ENCODE assay signal across 11 cellular contexts in the genomic region with DNA sequence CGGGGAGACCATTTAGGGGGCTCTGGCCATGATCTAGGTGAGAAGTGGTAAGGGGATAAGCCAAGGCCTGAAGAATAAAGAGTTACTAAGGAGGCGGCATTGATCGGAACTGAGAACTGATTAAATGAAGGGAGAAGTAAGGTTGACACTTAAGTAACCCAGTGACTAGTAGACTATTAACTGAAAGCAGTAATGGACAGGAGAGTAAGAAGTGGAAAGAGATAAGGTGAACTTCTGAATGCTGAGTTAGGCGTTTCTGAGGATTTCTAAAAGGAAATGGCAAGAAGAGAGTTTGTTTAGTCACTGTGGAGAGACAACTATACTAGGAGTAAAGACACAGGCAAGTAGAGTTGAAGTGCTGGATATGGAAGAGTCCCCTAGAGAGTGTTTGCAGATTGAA. TPM values are rescaled to one million over a fixed set of nuclear protein-coding genes. Genes with fewer than 3 reads are reported as not detected.
DNase-seq lines count a peak whose midpoint lies in the region; ATAC-seq, FAIRE-seq and TF ChIP-seq lines count a peak whose summit lies in the region.
"Had no signal": no experiment of that assay in that cellular context is flagged by ENCODE, and none has a peak within 500 bp of the region (broad histone marks: within the 10 kb centered on the region; RNA-seq: fewer than 3 reads in every experiment).

No MANE protein-coding gene starts in this region.

- H3K27ac Mint-ChIP-seq in Calu3 (ENCODE audit: unreplicated experiment) (no peak overlapping the region), nephron progenitor cell (peak overlapping the region; percentile 13)

- no peaks in the 10 kb centered on the region for H3K9me2 ChIP-seq in Karpas-422 (replicated peaks; ENCODE audit: insufficient read depth, low read length)

- no peak for TF ChIP-seq RAD21 in GM12878 (IDR thresholded peaks at IDR 0.05; ENCODE audit: insufficient read depth, low read depth, low read length)

- peak overlapping the region; percentile 86 for H3K9ac ChIP-seq in Karpas-422 (ENCODE audit: low read length)
- peak overlapping the region; percentile 24; the same call in 1 of the 2 replicates for H3K9ac ChIP-seq in GM12878 (ENCODE audit: control insufficient read depth, insufficient read depth, low read length)

- peaks cover 37% of the 10 kb centered on the region for H3K4me1 ChIP-seq in Karpas-422 (ENCODE audit: low read length)
- peaks cover 15% of the 10 kb centered on the region for H3K4me1 ChIP-seq in GM12878 (ENCODE audit: control insufficient read depth, insufficient read depth, low read length)

- H3K36me3 Mint-ChIP-seq in Calu3 (ENCODE audit: insufficient read depth, unreplicated experiment) (peaks cover 40% of the 10 kb centered on the region), nephron progenitor cell (ENCODE audit: low read depth) (peaks cover 18% of the 10 kb centered on the region)

- CTCF ChIA-PET in Calu3 (lab: Charles Lee) (no interaction called here), GM12878 (lab: Yijun Ruan, JAX) (interaction anchor here (0.5 to 1.7 kb wide), 8 partner anchors 16 to 120 kb away, joined by 3 to 9 read pairs (median 4); a partner anchor contains a TSS)

- peaks cover 20% of the 10 kb centered on the region for H3K36me3 ChIP-seq in Karpas-422 (ENCODE audit: insufficient read depth, low read length)
- H3K36me3 ChIP-seq in GM12878 (ENCODE audit: control insufficient read depth in 2 of 2, insufficient read depth in 2 of 2, low read length in 1 of 2) = peaks cover 11% of the 10 kb centered on the region in 2 experiments

- H3K9me3 ChIP-seq in Karpas-422 (ENCODE audit: low read length) = no peaks in the 10 kb centered on the region
- H3K9me3 ChIP-seq in GM12878 (replicated peaks; ENCODE audit: control insufficient read depth, insufficient read depth, low read length) = no peaks in the 10 kb centered on the region
- H3K9me3 ChIP-seq: SJCRH30 had no signal

- peaks cover 61% of the 10 kb centered on the region for H3K79me2 ChIP-seq in Karpas-422 (ENCODE audit: low read length)
- peaks cover 48% of the 10 kb centered on the region for H3K79me2 ChIP-seq in GM12878 (ENCODE audit: control insufficient read depth, insufficient read depth, low read length)

- RAD21 ChIA-PET in GM12878 (lab: Charles Lee; ENCODE audit: unreplicated experiment) = interaction anchor here (1.3 kb wide), 1 partner anchor 29 kb away, joined by 5 read pairs; no protein-coding TSS in a partner anchor

- H3K27me3 Mint-ChIP-seq in Calu3 (ENCODE audit: unreplicated experiment) = peaks cover 9% of the 10 kb centered on the region
- peaks cover 13% of the 10 kb centered on the region for H3K27me3 Mint-ChIP-seq in nephron progenitor cell (ENCODE audit: low read depth, poor library complexity)

- no peak overlapping the region for H3K27ac ChIP-seq in Karpas-422 (ENCODE audit: low read length)
- no peak overlapping the region for H3K27ac ChIP-seq in GM12878 (ENCODE audit: control insufficient read depth, insufficient read depth)
- H3K27ac ChIP-seq: SJCRH30 had no signal

- no peak for TF ChIP-seq CTCF in Calu3 (IDR thresholded peaks at IDR 0.05; ENCODE audit: unreplicated experiment)
- TF ChIP-seq CTCF in GM12878 (IDR thresholded peaks at IDR 0.05 in 2 of 3, conservative IDR thresholded peaks at IDR 0.05 in 1 of 3; ENCODE audit: control insufficient read depth in 2 of 3, extremely low read depth in 1 of 3, insufficient read depth in 1 of 3, low read depth in 3 of 3, low read length in 3 of 3) = no peak
- no peak for TF ChIP-seq CTCF in nephron progenitor cell (IDR thresholded peaks at IDR 0.05)

- TF ChIP-seq POLR2A in GM12878 (IDR thresholded peaks at IDR 0.05; ENCODE audit: low read depth, low read length) = no peak

- H3K4me2 ChIP-seq in Karpas-422 (ENCODE audit: low read depth, low read length, poor library complexity, severe bottlenecking) = peak overlapping the region; percentile 83
- H3K4me2 ChIP-seq in GM12878 (ENCODE audit: control insufficient read depth, insufficient read depth) = peak overlapping the region; percentile 94

- 46% methylated on average over 4 of the region's 4 CpGs for WGBS in GM12878 (ENCODE audit: insufficient coverage, insufficient replicate concordance, low lambda C conversion rate, missing lambda C conversion rate)

- H3K4me3 ChIP-seq in Karpas-422 (ENCODE audit: low read length) (peak overlapping the region; percentile 84; the same call in 1 of the 2 replicates), GM12878 (peak overlapping the region; percentile 89; the same call in 1 of the 2 replicates)
- H3K4me3 ChIP-seq: SJCRH30 had no signal

- FAIRE-seq in GM12878 (lab: Jason Lieb, UNC) = no peak

- SMC1A ChIA-PET in GM12878 (lab: Charles Lee; ENCODE audit: uncharacterized antibody, unreplicated experiment) = interaction anchor here (1.0 to 1.4 kb wide), 2 partner anchors 25 to 514 kb away, joined by 3 read pairs; no protein-coding TSS in a partner anchor

- H3K9me3 Mint-ChIP-seq in Calu3 (ENCODE audit: low read depth, unreplicated experiment) (no peaks in the 10 kb centered on the region), nephron progenitor cell (no peaks in the 10 kb centered on the region)

- BruUV-seq in Calu3 (replicated peaks; lab: Mats Ljungman, UMichigan) (no TSS peak), GM12878 (replicated peaks; lab: Mats Ljungman, UMichigan) (no TSS peak)

- intact Hi-C loops in Calu3 (cut with micrococcal nuclease; ENCODE audit: unreplicated experiment) = no loop called here
- intact Hi-C loops in GM12878 (cut with micrococcal nuclease; ENCODE audit: unreplicated experiment) = no loop called here

- H3K27me3 ChIP-seq in Karpas-422 (ENCODE audit: low read length) (no peaks in the 10 kb centered on the region), GM12878 (replicated peaks in 1 of 2; ENCODE audit: control insufficient read depth in 2 of 2, insufficient read depth in 2 of 2, low read length in 1 of 2) (no peaks in the 10 kb centered on the region)
- H3K27me3 ChIP-seq: SJCRH30 had no signal

- ATAC-seq in GM12878 = no peak
- no peak for ATAC-seq in HG03460 (IDR thresholded peaks at IDR 0.05; ENCODE audit: unreplicated experiment)
- no peak for ATAC-seq in HG03159 (IDR thresholded peaks at IDR 0.05; ENCODE audit: unreplicated experiment)

- H3K4me3 Mint-ChIP-seq in Calu3 (ENCODE audit: low read depth, unreplicated experiment) (peak overlapping the region; percentile 78), nephron progenitor cell (peak overlapping the region; percentile 95)

- DNase-seq in Calu3 (no peak), Karpas-422 (no peak), GM12878 (ENCODE audit: low read depth, low spot score) (no peak), nephron progenitor cell (no peak), glomerular visceral epithelial cell (ENCODE audit: extremely low spot score) (no peak), NCI-H2227 treated with DMSO at 0.1 percent for 48 hours (lab: John Stamatoyannopoulos, UW) (no peak)
- DNase-seq: DMS 273 treated with DMSO at 0.1 percent for 48 hours, NCI-H524, SJCRH30 had no signal

- POLR2A ChIA-PET in GM12878 (lab: Charles Lee) = interaction anchor here (0.6 to 1.2 kb wide), 3 partner anchors 19 to 45 kb away, joined by 4 to 8 read pairs (median 4); a partner anchor contains a TSS

- H4K20me1 ChIP-seq in Karpas-422 (ENCODE audit: insufficient read depth, low read depth, low read length) (peaks cover 46% of the 10 kb centered on the region), GM12878 (ENCODE audit: control insufficient read depth, insufficient read depth) (peaks cover 6% of the 10 kb centered on the region; the same call in 1 of the 2 replicates)

- H3K4me1 Mint-ChIP-seq in Calu3 (ENCODE audit: low read depth, unreplicated experiment) = peaks cover 47% of the 10 kb centered on the region
- H3K4me1 Mint-ChIP-seq in nephron progenitor cell = peaks cover 46% of the 10 kb centered on the region

- in situ Hi-C loops in GM12878 (cut with MboI) = no loop called here

- H2AFZ ChIP-seq in Karpas-422 (ENCODE audit: low read length) (no peak overlapping the region), GM12878 (ENCODE audit: control insufficient read depth, low read depth, low read length) (no peak overlapping the region)

- TF ChIP-seq EP300 in GM12878 (IDR thresholded peaks at IDR 0.05; ENCODE audit: borderline replicate concordance in 1 of 2, control insufficient read depth in 1 of 2, low read depth in 2 of 2, low read length in 2 of 2) = no peak

RNA-seq across cellular contexts. Expression of a gene that starts 1.9 kb away (rescaled TPM):
- total RNA-seq in Calu3 (2022) (88.3 and 92.4 TPM in 2 replicates), GM12878 (2014; rRNA removed) (55.2 and 55.3 TPM in 2 replicates), GM12878 (2014; rRNA removed; fragmentation: Illumina TruSeq; extraction: Trizol) (57.4 and 63.4 TPM in 2 replicates), GM12878 (2021) (65.8 and 74.7 TPM in 2 replicates)
- 14.4 and 26.0 TPM in 2 replicates for total RNA-seq in Karpas-422 (2014; rRNA removed; shearing (Covaris generic); ENCODE audit: low replicate concordance)
- 19.3 and 20.7 TPM in 2 replicates for total RNA-seq in GM12878 (2013; cell fraction: nucleolus; rRNA removed)
- 29.1 TPM for polyA plus RNA-seq in GM12878 (2011; ENCODE audit: low read depth)
- polyA plus RNA-seq in GM12878 (2011; rRNA removed) (21.8 and 34.6 TPM in 2 replicates), GM12878 (2014; fragmentation: Illumina TruSeq; extraction: Trizol) (68.4 and 79.6 TPM in 2 replicates), GM12878 (2014; fragmentation: Nextera tagmentation; extraction: Ambion mirVana) (10 to 100 TPM; 21.3 to 26.1 TPM), GM12878 (2014; rRNA removed) (45.6 and 49.9 TPM in 2 replicates), GM12878 (2016; fragmentation: Nextera tagmentation; extraction: Ambion mirVana) (10 to 100 TPM; 56.5 to 62.3 TPM)
- 52.2 and 54.0 TPM in 2 replicates for polyA plus RNA-seq in GM12878 (2011; cell fraction: cytosol; rRNA removed)
- 69.8 and 87.7 TPM in 2 replicates for polyA plus RNA-seq in GM12878 (2011; cell fraction: nucleus; rRNA removed)
- polyA plus RNA-seq in GM12878 (2012) = 43.7 and 48.6 TPM in 2 replicates
- polyA minus RNA-seq in GM12878 (2011; rRNA and poly(A)+ RNA removed) = 63.1 and 67.0 TPM in 2 replicates
- 27.0 and 42.0 TPM in 2 replicates for polyA minus RNA-seq in GM12878 (2011; cell fraction: cytosol; rRNA and poly(A)+ RNA removed)
- polyA minus RNA-seq in GM12878 (2011; cell fraction: nucleus; rRNA and poly(A)+ RNA removed) = 15.8 and 43.3 TPM in 2 replicates

RNA-seq across cellular contexts. Expression of a gene that starts 16.0 kb away (rescaled TPM):
- total RNA-seq in Calu3 (2022) = 21.0 and 21.5 TPM in 2 replicates
- total RNA-seq in Karpas-422 (2014; rRNA removed; shearing (Covaris generic); ENCODE audit: low replicate concordance) = 14.6 and 30.6 TPM in 2 replicates
- total RNA-seq in GM12878 (2013; cell fraction: nucleolus; rRNA removed) = 29.1 and 31.4 TPM in 2 replicates
- 20.0 and 22.7 TPM in 2 replicates for total RNA-seq in GM12878 (2014; rRNA removed)
- 18.5 and 19.2 TPM in 2 replicates for total RNA-seq in GM12878 (2014; rRNA removed; fragmentation: Illumina TruSeq; extraction: Trizol)
- 19.5 and 20.2 TPM in 2 replicates for total RNA-seq in GM12878 (2021)
- polyA plus RNA-seq in GM12878 (2011; ENCODE audit: low read depth) = 7.4 TPM
- 15.7 and 22.9 TPM in 2 replicates for polyA plus RNA-seq in GM12878 (2011; rRNA removed)
- polyA plus RNA-seq in GM12878 (2011; cell fraction: cytosol; rRNA removed) = 23.3 and 27.6 TPM in 2 replicates
- 19.7 and 20.5 TPM in 2 replicates for polyA plus RNA-seq in GM12878 (2011; cell fraction: nucleus; rRNA removed)
- 11.9 and 14.0 TPM in 2 replicates for polyA plus RNA-seq in GM12878 (2012)
- polyA plus RNA-seq in GM12878 (2014; fragmentation: Illumina TruSeq; extraction: Trizol) = 38.2 and 44.6 TPM in 2 replicates
- polyA plus RNA-seq in GM12878 (2014; fragmentation: Nextera tagmentation; extraction: Ambion mirVana) = 10 to 100 TPM; 14.0 to 16.3 TPM
- 28.5 and 28.8 TPM in 2 replicates for polyA plus RNA-seq in GM12878 (2014; rRNA removed)
- polyA plus RNA-seq in GM12878 (2016; fragmentation: Nextera tagmentation; extraction: Ambion mirVana) = 10 to 100 TPM; 18.4 to 20.8 TPM
- 19.4 and 23.9 TPM in 2 replicates for polyA minus RNA-seq in GM12878 (2011; rRNA and poly(A)+ RNA removed)
- polyA minus RNA-seq in GM12878 (2011; cell fraction: cytosol; rRNA and poly(A)+ RNA removed) = 4.7 and 5.3 TPM in 2 replicates
- polyA minus RNA-seq in GM12878 (2011; cell fraction: nucleus; rRNA and poly(A)+ RNA removed) = 7.4 and 13.3 TPM in 2 replicates

RNA-seq across cellular contexts. Expression of a gene that starts 16.8 kb away (rescaled TPM):
- total RNA-seq in Calu3 (2022) (68.4 and 81.3 TPM in 2 replicates), GM12878 (2014; rRNA removed) (45.4 and 50.2 TPM in 2 replicates), GM12878 (2014; rRNA removed; fragmentation: Illumina TruSeq; extraction: Trizol) (30.6 and 30.7 TPM in 2 replicates), GM12878 (2021) (59.3 and 61.2 TPM in 2 replicates)
- 48.6 and 53.9 TPM in 2 replicates for total RNA-seq in Karpas-422 (2014; rRNA removed; shearing (Covaris generic); ENCODE audit: low replicate concordance)
- total RNA-seq in GM12878 (2013; cell fraction: nucleolus; rRNA removed) = 35.1 and 45.9 TPM in 2 replicates
- 16.8 TPM for polyA plus RNA-seq in GM12878 (2011; ENCODE audit: low read depth)
- polyA plus RNA-seq in GM12878 (2011; rRNA removed) (45.1 and 51.4 TPM in 2 replicates), GM12878 (2014; fragmentation: Illumina TruSeq; extraction: Trizol) (38.7 and 40.2 TPM in 2 replicates), GM12878 (2014; fragmentation: Nextera tagmentation; extraction: Ambion mirVana) (1 to 10 TPM in 1 of 2 experiments, under 1 TPM in 1; 0.18 to 1.4 TPM), GM12878 (2014; rRNA removed) (40.7 and 45.3 TPM in 2 replicates), GM12878 (2016; fragmentation: Nextera tagmentation; extraction: Ambion mirVana) (10 to 100 TPM; 50.6 to 64.5 TPM)
- polyA plus RNA-seq in GM12878 (2011; cell fraction: cytosol; rRNA removed) = 51.4 and 60.2 TPM in 2 replicates
- 56.1 and 63.3 TPM in 2 replicates for polyA plus RNA-seq in GM12878 (2011; cell fraction: nucleus; rRNA removed)
- 40.1 and 45.6 TPM in 2 replicates for polyA plus RNA-seq in GM12878 (2012)
- 29.0 and 43.8 TPM in 2 replicates for polyA minus RNA-seq in GM12878 (2011; rRNA and poly(A)+ RNA removed)
- 16.2 and 17.4 TPM in 2 replicates for polyA minus RNA-seq in GM12878 (2011; cell fraction: cytosol; rRNA and poly(A)+ RNA removed)
- polyA minus RNA-seq in GM12878 (2011; cell fraction: nucleus; rRNA and poly(A)+ RNA removed) = 8.5 and 11.2 TPM in 2 replicates

RNA-seq across cellular contexts. Expression of a gene that starts 43.9 kb away (rescaled TPM):
- total RNA-seq in Calu3 (2022) (119 and 134 TPM in 2 replicates), GM12878 (2014; rRNA removed) (81.1 and 83.8 TPM in 2 replicates), GM12878 (2014; rRNA removed; fragmentation: Illumina TruSeq; extraction: Trizol) (42.7 and 42.9 TPM in 2 replicates), GM12878 (2021) (75.1 and 78.7 TPM in 2 replicates)
- 64.3 and 170 TPM in 2 replicates for total RNA-seq in Karpas-422 (2014; rRNA removed; shearing (Covaris generic); ENCODE audit: low replicate concordance)
- total RNA-seq in GM12878 (2013; cell fraction: nucleolus; rRNA removed) = 156 and 174 TPM in 2 replicates
- 23.2 TPM for polyA plus RNA-seq in GM12878 (2011; ENCODE audit: low read depth)
- polyA plus RNA-seq in GM12878 (2011; rRNA removed) (22.9 and 37.6 TPM in 2 replicates), GM12878 (2014; fragmentation: Illumina TruSeq; extraction: Trizol) (68.0 and 76.2 TPM in 2 replicates), GM12878 (2014; fragmentation: Nextera tagmentation; extraction: Ambion mirVana) (10 to 100 TPM; 11.3 to 22.6 TPM), GM12878 (2014; rRNA removed) (36.7 and 37.9 TPM in 2 replicates), GM12878 (2016; fragmentation: Nextera tagmentation; extraction: Ambion mirVana) (10 to 100 TPM; 39.6 to 46.1 TPM)
- polyA plus RNA-seq in GM12878 (2011; cell fraction: cytosol; rRNA removed) = 18.5 TPM in 2 replicates
- polyA plus RNA-seq in GM12878 (2011; cell fraction: nucleus; rRNA removed) = 68.7 and 69.0 TPM in 2 replicates
- 16.0 and 28.3 TPM in 2 replicates for polyA plus RNA-seq in GM12878 (2012)
- polyA minus RNA-seq in GM12878 (2011; rRNA and poly(A)+ RNA removed) = 131 and 159 TPM in 2 replicates
- 16.3 and 23.9 TPM in 2 replicates for polyA minus RNA-seq in GM12878 (2011; cell fraction: cytosol; rRNA and poly(A)+ RNA removed)
- 188 and 320 TPM in 2 replicates for polyA minus RNA-seq in GM12878 (2011; cell fraction: nucleus; rRNA and poly(A)+ RNA removed)

RNA-seq across cellular contexts. Expression of a gene that starts 44.5 kb away (rescaled TPM):
- total RNA-seq in Calu3 (2022) (103 and 107 TPM in 2 replicates), GM12878 (2014; rRNA removed) (108 and 113 TPM in 2 replicates), GM12878 (2014; rRNA removed; fragmentation: Illumina TruSeq; extraction: Trizol) (112 and 121 TPM in 2 replicates), GM12878 (2021) (80.9 and 87.7 TPM in 2 replicates)
- total RNA-seq in Karpas-422 (2014; rRNA removed; shearing (Covaris generic); ENCODE audit: low replicate concordance) = 59.2 and 119 TPM in 2 replicates
- 29.8 and 30.1 TPM in 2 replicates for total RNA-seq in GM12878 (2013; cell fraction: nucleolus; rRNA removed)
- polyA plus RNA-seq in GM12878 (2011; ENCODE audit: low read depth) = 75.6 TPM
- polyA plus RNA-seq in GM12878 (2011; rRNA removed) (104 and 133 TPM in 2 replicates), GM12878 (2014; fragmentation: Illumina TruSeq; extraction: Trizol) (208 and 218 TPM in 2 replicates), GM12878 (2014; fragmentation: Nextera tagmentation; extraction: Ambion mirVana) (100 to 1,000 TPM; 219 to 259 TPM), GM12878 (2014; rRNA removed) (118 and 166 TPM in 2 replicates), GM12878 (2016; fragmentation: Nextera tagmentation; extraction: Ambion mirVana) (100 to 1,000 TPM; 132 to 147 TPM)
- polyA plus RNA-seq in GM12878 (2011; cell fraction: cytosol; rRNA removed) = 163 and 222 TPM in 2 replicates
- 53.8 and 56.7 TPM in 2 replicates for polyA plus RNA-seq in GM12878 (2011; cell fraction: nucleus; rRNA removed)
- 87.0 and 101 TPM in 2 replicates for polyA plus RNA-seq in GM12878 (2012)
- polyA minus RNA-seq in GM12878 (2011; rRNA and poly(A)+ RNA removed) = 97.8 and 178 TPM in 2 replicates
- polyA minus RNA-seq in GM12878 (2011; cell fraction: cytosol; rRNA and poly(A)+ RNA removed) = 44.4 and 60.7 TPM in 2 replicates
- polyA minus RNA-seq in GM12878 (2011; cell fraction: nucleus; rRNA and poly(A)+ RNA removed) = 21.8 and 28.8 TPM in 2 replicates
